ENCODE assay signal across 27 cellular contexts in the genomic region with DNA sequence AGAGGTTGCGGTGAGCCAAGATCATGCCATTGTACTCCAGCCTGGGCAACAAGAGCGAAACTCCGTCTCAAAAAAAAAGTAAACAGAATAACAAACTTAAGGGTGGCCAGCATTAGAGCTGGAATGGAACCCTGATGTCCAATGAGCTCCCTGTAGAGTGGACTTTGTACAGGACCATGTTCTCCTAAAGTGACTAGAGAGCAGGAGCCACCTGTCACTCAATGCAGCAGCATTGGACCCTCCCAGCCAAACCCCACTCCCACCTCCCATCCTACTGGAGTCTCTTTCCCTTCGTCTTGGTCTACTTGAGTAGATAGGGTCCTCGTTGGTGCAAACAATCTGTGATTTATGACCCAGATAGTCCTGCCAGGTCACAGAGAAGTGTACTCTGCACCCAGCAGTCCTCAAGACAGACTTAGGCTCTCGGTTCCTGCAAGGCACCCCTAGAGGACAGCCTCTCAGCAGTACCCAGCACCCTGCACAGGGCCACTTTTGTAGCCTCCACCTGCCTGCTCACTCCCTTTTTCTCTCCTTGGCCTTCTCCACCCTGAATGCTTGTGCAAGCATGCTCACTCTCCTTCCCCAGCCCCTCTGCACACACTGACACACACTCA.
"Had no signal": no experiment of that assay in that cellular context is flagged by ENCODE, and none has a peak within 500 bp of the region (broad histone marks: within the 10 kb centered on the region; RNA-seq: fewer than 3 reads in every experiment).

No MANE protein-coding gene starts in this region.

- DNase-seq: activated CD4-positive, alpha-beta memory T cell treated with anti-CD3 and anti-CD28 coated beads for 36 hours; activated CD4-positive, alpha-beta T cell treated with anti-CD3 and anti-CD28 coated beads, Interleukin-2, amount 10 ng/mL, durations not matched to agents 24 days and 14 days; activated CD4-positive, CD25-positive, alpha-beta regulatory T cell treated with anti-CD3 and anti-CD28 coated beads, Interleukin-2, amount 50 U/mL, for 72 hours; activated CD8-positive, alpha-beta memory T cell treated with anti-CD3 and anti-CD28 coated beads, Interleukin-2, amount 50 U/mL, for 4 hours; activated gamma-delta T cell; activated naive CD4-positive, alpha-beta T cell treated with anti-CD3 and anti-CD28 coated beads, Interleukin-2, amount 10 ng/mL, durations not matched to agents 7 days and 5 days; activated naive CD8-positive, alpha-beta T cell treated with anti-CD3 and anti-CD28 coated beads, Interleukin-2, amount 50 U/mL, for 24 hours; activated T-cell treated with anti-CD3 and anti-CD28 coated beads, Interleukin-2, amount 50 U/mL, for 1 hour; amygdala; caudate nucleus; foreskin fibroblast; heart left ventricle; midbrain; naive thymus-derived CD8-positive, alpha-beta T cell; sigmoid colon; stimulated activated CD4-positive, alpha-beta T cell treated with anti-CD3 and anti-CD28 coated beads, Interleukin-1b, Interleukin-23, amount 100 ng/mL, for 48 hours; stimulated activated CD4-positive, alpha-beta T cell treated with anti-CD3 and anti-CD28 coated beads, Interleukin-4, amount 100 ng/mL, for 4 hours; stimulated activated CD8-positive, alpha-beta memory T cell treated with anti-CD3 and anti-CD28 coated beads, Interleukin-4, amount 100 ng/mL, for 48 hours; stimulated activated naive B cell treated with anti-CD40 and anti-IgM and Interleukin-4, amounts not matched to agents 10 μg/mL and 1 μg/mL and 100 μg/mL, for 72 hours; T-helper 9 cell; tibial artery; WERI-Rb-1 had no signal

- ATAC-seq: activated naive CD8-positive, alpha-beta T cell treated with anti-CD3 and anti-CD28 coated beads, Interleukin-2, amount 50 U/mL, for 24 hours; heart left ventricle; naive thymus-derived CD8-positive, alpha-beta T cell; stimulated activated naive B cell treated with anti-CD40 and anti-IgM and Interleukin-4, amounts not matched to agents 10 μg/mL and 1 μg/mL and 100 μg/mL, for 72 hours had no signal

- H3K27ac ChIP-seq: heart left ventricle, neutrophil, sigmoid colon, suprapubic skin, tibial artery, WERI-Rb-1 had no signal

- FAIRE-seq: endothelial cell of umbilical vein, TTC549 had no signal

- H3K4me2 ChIP-seq: smooth muscle cell had no signal

- H3K9me3 ChIP-seq: heart left ventricle, neutrophil, sigmoid colon, suprapubic skin, tibial artery had no signal

- H3K27me3 ChIP-seq: neutrophil, sigmoid colon had no signal

- H3K36me3 ChIP-seq: heart left ventricle, neutrophil, sigmoid colon, suprapubic skin, tibial artery, WERI-Rb-1 had no signal

- H3K4me1 ChIP-seq: suprapubic skin, tibial artery had no signal

- H3K4me3 ChIP-seq: heart left ventricle, sigmoid colon, smooth muscle cell, suprapubic skin, tibial artery had no signal
